Comparison of ENCODE assay signal across 1 cellular context in the genomic region with DNA sequence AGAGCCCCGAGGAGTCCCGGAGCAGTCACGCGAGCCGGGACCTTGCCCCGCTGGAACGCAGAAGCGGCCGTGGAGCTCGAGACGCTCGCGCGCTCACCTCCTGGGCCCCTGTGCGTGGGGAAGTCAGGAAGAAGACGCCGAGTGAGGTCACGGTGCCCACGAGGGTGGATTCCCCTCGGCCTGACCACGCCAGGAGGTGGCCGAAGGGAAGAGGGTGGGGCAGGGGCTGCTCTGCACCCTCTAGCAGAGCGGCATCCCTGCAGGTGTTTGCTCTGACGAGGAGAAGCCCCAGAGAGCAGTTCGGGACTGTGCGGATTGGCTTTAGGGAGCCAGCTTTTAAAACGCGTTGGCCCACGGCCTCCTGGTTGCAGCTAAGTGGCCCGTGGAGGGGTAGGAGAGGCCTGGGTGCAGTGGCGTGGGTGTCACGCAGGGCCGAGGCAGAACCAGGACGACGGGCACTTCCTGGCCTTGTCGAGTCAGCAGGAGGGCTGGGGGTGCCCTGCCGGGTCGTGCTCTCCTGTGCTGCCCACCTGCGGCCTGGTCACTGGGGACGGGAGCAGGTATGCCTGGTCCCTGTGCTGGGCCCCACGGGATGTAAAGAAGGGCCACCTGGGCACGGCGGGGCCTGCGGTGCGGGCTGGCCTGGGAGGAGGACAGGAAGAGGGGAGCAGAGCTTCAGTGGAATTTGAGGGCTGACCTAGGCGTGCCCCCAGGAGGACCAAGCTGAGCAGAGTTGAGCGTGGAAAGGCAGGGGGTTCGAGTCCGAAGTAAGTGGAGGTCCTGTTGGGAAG.
A peak's percentile ranks its signal among the peaks of the same experiment; 100 is the strongest.
TF ChIP-seq lines count a peak whose summit lies in the region.

No MANE protein-coding gene starts in this region.

TF ChIP-seq in K562, 482 proteins besides CTCF, POLR2A, EP300 and RAD21 (continued from another document and continues in another):
- no peak for TF ChIP-seq AFF4 (CRISPR knock-in tag; IDR thresholded peaks at IDR 0.05)
- no peak for TF ChIP-seq TRIM24 (IDR thresholded peaks at IDR 0.05)
- TF ChIP-seq ZNF263 (CRISPR knock-in tag; IDR thresholded peaks at IDR 0.05; ENCODE audit: borderline replicate concordance), result peak; percentile 19; the same call in 1 of the 2 replicates
- no peak for TF ChIP-seq ELF2 (CRISPR knock-in tag; IDR thresholded peaks at IDR 0.05)
- no peak for TF ChIP-seq NCOA1 (IDR thresholded peaks at IDR 0.05; ENCODE audit: low read depth)
- TF ChIP-seq ZBTB40 (IDR thresholded peaks at IDR 0.05), result peak; percentile 60
- TF ChIP-seq ZBTB40 (CRISPR knock-in tag; IDR thresholded peaks at IDR 0.05), result no peak
- no peak for TF ChIP-seq NFRKB (IDR thresholded peaks at IDR 0.05; ENCODE audit: low read depth)
- no peak for TF ChIP-seq ZNF707 (CRISPR knock-in tag; conservative IDR thresholded peaks at IDR 0.05)
- 0 out of 4 replicates have a peak, but pooled peaks of 1 of the 2 experiments have one; percentile 59 for TF ChIP-seq MAZ (CRISPR knock-in tag; conservative IDR thresholded peaks at IDR 0.05 in 1 of 2, IDR thresholded peaks at IDR 0.05 in 1 of 2)
- no peak for TF ChIP-seq POLR3G (IDR thresholded peaks at IDR 0.05; ENCODE audit: extremely low read depth, insufficient read length, insufficient replicate concordance)
- TF ChIP-seq SMARCB1 (IDR thresholded peaks at IDR 0.05; ENCODE audit: insufficient read length, low read depth), result no peak
- 0 out of 4 replicates have a peak, but pooled peaks of 1 of the 2 experiments have one; percentile 4 for TF ChIP-seq TEAD1 (CRISPR knock-in tag; IDR thresholded peaks at IDR 0.05)
- 0 out of 2 replicates have a peak, but pooled peaks have one; percentile 41 for TF ChIP-seq ZNF224 (CRISPR knock-in tag; IDR thresholded peaks at IDR 0.05)
- peak; percentile 36 for TF ChIP-seq PRPF4 (IDR thresholded peaks at IDR 0.05; ENCODE audit: insufficient read depth, low read depth, low read length, poor library complexity, severe bottlenecking)
- no peak for TF ChIP-seq HNRNPH1 (optimal IDR thresholded peaks at IDR 0.05; ENCODE audit: low read depth, low read length)
- TF ChIP-seq FOXA3 (CRISPR knock-in tag; conservative IDR thresholded peaks at IDR 0.05 in 1 of 2, IDR thresholded peaks at IDR 0.05 in 1 of 2), result 0 out of 4 replicates have a peak, but pooled peaks of 1 of the 2 experiments have one; percentile 53
- TF ChIP-seq MCM7 (IDR thresholded peaks at IDR 0.05), result no peak
- no peak for TF ChIP-seq PRDM10 (IDR thresholded peaks at IDR 0.05; ENCODE audit: partially characterized antibody)
- TF ChIP-seq SREBF1 (IDR thresholded peaks at IDR 0.05; ENCODE audit: borderline replicate concordance, low read depth, low read length), result no peak
- TF ChIP-seq PML (IDR thresholded peaks at IDR 0.05; ENCODE audit: low read length), result no peak
- no peak; the same call in 1 of the 2 replicates for TF ChIP-seq BHLHE40 (IDR thresholded peaks at IDR 0.05; ENCODE audit: low read length)
- TF ChIP-seq ZNF347 (CRISPR knock-in tag; IDR thresholded peaks at IDR 0.05; ENCODE audit: low read depth), result no peak
- TF ChIP-seq RBFOX2 (IDR thresholded peaks at IDR 0.05; ENCODE audit: low read depth, low read length), result peak; percentile 66
- no peak for TF ChIP-seq ZNF764 (CRISPR knock-in tag; IDR thresholded peaks at IDR 0.05; ENCODE audit: low read depth)
- peak; percentile 78; the same call in 1 of the 2 replicates for TF ChIP-seq ZC3H4 (CRISPR knock-in tag; IDR thresholded peaks at IDR 0.05; ENCODE audit: borderline replicate concordance)
- TF ChIP-seq ZNF12 (CRISPR knock-in tag; IDR thresholded peaks at IDR 0.05), result peak; percentile 79; the same call in 1 of the 2 replicates
- no peak for TF ChIP-seq STAT6 (CRISPR knock-in tag; IDR thresholded peaks at IDR 0.05)
- no peak for TF ChIP-seq ESRRA (IDR thresholded peaks at IDR 0.05; ENCODE audit: borderline replicate concordance, low read depth)
- TF ChIP-seq TEAD2 (tag; IDR thresholded peaks at IDR 0.05), result no peak
- TF ChIP-seq SLC30A9 (CRISPR knock-in tag; IDR thresholded peaks at IDR 0.05), result no peak
- TF ChIP-seq PHF8 (IDR thresholded peaks at IDR 0.05; ENCODE audit: borderline replicate concordance, low read length), result no peak
- TF ChIP-seq TEAD4 (IDR thresholded peaks at IDR 0.05; ENCODE audit: low read length), result no peak
- no peak for TF ChIP-seq TEAD4 (CRISPR knock-in tag; IDR thresholded peaks at IDR 0.05; ENCODE audit: borderline replicate concordance)
- no peak for TF ChIP-seq EZH2 (IDR thresholded peaks at IDR 0.05; ENCODE audit: borderline replicate concordance, low read depth, low read length)
- 0 out of 2 replicates have a peak, but pooled peaks have one; percentile 14 for TF ChIP-seq ZBTB17 (CRISPR knock-in tag; IDR thresholded peaks at IDR 0.05)
- no peak for TF ChIP-seq NCOA2 (IDR thresholded peaks at IDR 0.05; ENCODE audit: partially characterized antibody in 2 of 2)
- TF ChIP-seq E2F4 (CRISPR knock-in tag; IDR thresholded peaks at IDR 0.05; ENCODE audit: low read depth), result 0 out of 2 replicates have a peak, but pooled peaks have one; percentile 36
